28 cellular contexts compared by ENCODE assay signal in the genomic region with DNA sequence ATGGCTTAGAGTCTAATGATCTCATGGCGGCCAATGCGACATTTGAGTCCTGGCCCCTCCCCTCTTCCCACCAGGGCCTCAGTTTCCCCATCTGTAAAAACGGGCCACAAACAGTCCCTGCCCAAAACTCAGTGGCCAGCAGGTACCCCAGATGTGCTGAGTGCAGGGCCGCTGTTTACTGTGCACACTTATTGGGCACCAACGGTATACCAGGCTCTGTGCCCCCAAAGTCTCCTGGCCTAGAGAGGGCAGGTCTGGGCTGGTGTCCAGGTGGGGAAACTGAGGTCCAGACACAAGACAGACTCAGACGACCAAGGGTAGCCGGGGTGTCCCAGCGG. TPM values are rescaled to one million over a fixed set of nuclear protein-coding genes. Genes with fewer than 3 reads are reported as not detected.
DNase-seq lines count a peak whose midpoint lies in the region; ATAC-seq and TF ChIP-seq lines count a peak whose summit lies in the region.
"Had no signal": no experiment of that assay in that cellular context is flagged by ENCODE, and none has a peak within 500 bp of the region (broad histone marks: within the 10 kb centered on the region; RNA-seq: fewer than 3 reads in every experiment).

No MANE protein-coding gene starts in this region.

- H2BK5ac ChIP-seq in mesenchymal stem cell (ENCODE audit: low read depth, low read length, poor library complexity, severe bottlenecking): no peak overlapping the region

- no peaks in the 10 kb centered on the region for H3K9me3 ChIP-seq in CD8-positive, alpha-beta memory T cell (ENCODE audit: low read length)
- peaks cover 4% of the 10 kb centered on the region; the same call in 1 of the 2 replicates for H3K9me3 ChIP-seq in NT2/D1 (ENCODE audit: insufficient read depth, low read length)
- H3K9me3 ChIP-seq in mesenchymal stem cell (ENCODE audit: control insufficient read depth, low read length): no peaks in the 10 kb centered on the region
- H3K9me3 ChIP-seq: Peyer's patch had no signal

- H2AK5ac ChIP-seq in mesenchymal stem cell (ENCODE audit: low read length, severe bottlenecking): no peak overlapping the region

- no peak overlapping the region for H3K4me3 Mint-ChIP-seq in CD8-positive, alpha-beta memory T cell
- H3K4me3 Mint-ChIP-seq in progenitor cell of endocrine pancreas (ENCODE audit: low read depth): no peak overlapping the region
- no peak overlapping the region for H3K4me3 Mint-ChIP-seq in MCF 10A (ENCODE audit: unreplicated experiment)
- H3K4me3 Mint-ChIP-seq: CD4-positive, CD25-positive, alpha-beta regulatory T cell; H9; HFFc6 had no signal

- no peaks in the 10 kb centered on the region for H3K27me3 ChIP-seq in CD8-positive, alpha-beta memory T cell (ENCODE audit: insufficient read depth, low read length, poor library complexity, severe bottlenecking)
- H3K27me3 ChIP-seq in NT2/D1 (ENCODE audit: insufficient read depth, insufficient read length) (no peaks in the 10 kb centered on the region), mesenchymal stem cell (ENCODE audit: control insufficient read depth in 1 of 2, insufficient read depth in 1 of 2, low read length in 2 of 2) (no peaks in the 10 kb centered on the region)
- H3K27me3 ChIP-seq: BLaER1, Peyer's patch had no signal

- no peak overlapping the region for H2AFZ ChIP-seq in mesenchymal stem cell (ENCODE audit: low read depth, low read length)
- H2AFZ ChIP-seq: GM23248 had no signal

- peak overlapping the region in 1 of 2 experiments; percentile 39 for H3K14ac ChIP-seq in mesenchymal stem cell (ENCODE audit: low read length in 2 of 2)

- H3K4me1 ChIP-seq in CD8-positive, alpha-beta memory T cell (ENCODE audit: insufficient read depth, low read length): no peaks in the 10 kb centered on the region
- H3K4me1 ChIP-seq in NT2/D1 (ENCODE audit: insufficient read depth, insufficient read length) (peaks cover 49% of the 10 kb centered on the region), mesenchymal stem cell (ENCODE audit: control insufficient read depth, insufficient read depth, low read depth, low read length) (peaks cover 67% of the 10 kb centered on the region)

- H3K4me3 ChIP-seq in CD8-positive, alpha-beta memory T cell (ENCODE audit: low read length): no peak overlapping the region
- H3K4me3 ChIP-seq in NT2/D1 (ENCODE audit: insufficient read length, low read depth): no peak overlapping the region
- no peak overlapping the region for H3K4me3 ChIP-seq in mesenchymal stem cell (ENCODE audit: insufficient read depth in 1 of 2, low read depth in 1 of 2, low read length in 2 of 2)
- H3K4me3 ChIP-seq: BLaER1, GM23248, Peyer's patch had no signal

- peak overlapping the region; percentile 78 for H4K8ac ChIP-seq in mesenchymal stem cell (ENCODE audit: low read length)

- peak overlapping the region; percentile 86 for H2BK15ac ChIP-seq in mesenchymal stem cell (ENCODE audit: low read depth, poor library complexity, severe bottlenecking)

- peaks cover 3% of the 10 kb centered on the region for H3K36me3 ChIP-seq in CD8-positive, alpha-beta memory T cell (ENCODE audit: insufficient read depth, low read length)
- peaks cover 55% of the 10 kb centered on the region for H3K36me3 ChIP-seq in NT2/D1 (ENCODE audit: insufficient read depth, insufficient read length, low read length)
- H3K36me3 ChIP-seq in mesenchymal stem cell (ENCODE audit: control insufficient read depth in 1 of 2, insufficient read depth in 2 of 2, low read depth in 1 of 2, low read length in 2 of 2): peaks cover 46 to 71% of the 10 kb centered on the region in 2 experiments

- no peak for ATAC-seq in HG02623 (IDR thresholded peaks at IDR 0.05; ENCODE audit: unreplicated experiment)

- peak overlapping the region; percentile 85 to 96 for H3K18ac ChIP-seq in mesenchymal stem cell (ENCODE audit: low read depth in 1 of 2, low read length in 2 of 2)

- peak overlapping the region; percentile 88 for H2BK120ac ChIP-seq in mesenchymal stem cell (ENCODE audit: low read depth, low read length)

- POLR2A ChIA-PET in CD8-positive, alpha-beta memory T cell (lab: Charles Lee): no interaction called here
- POLR2A ChIA-PET in MCF 10A (lab: Yijun Ruan, JAX): no interaction called here

- peak overlapping the region; percentile 75 to 82 for H3K4ac ChIP-seq in mesenchymal stem cell (ENCODE audit: low read depth in 1 of 2, low read length in 2 of 2)

- no peak for DNase-seq in CD8-positive, alpha-beta memory T cell
- DNase-seq in NT2/D1 (ENCODE audit: low read depth, low spot score) (no peak), mesenchymal stem cell (no peak), progenitor cell of endocrine pancreas (ENCODE audit: low spot score, unreplicated experiment) (no peak), MCF 10A (ENCODE audit: unreplicated experiment) (no peak)
- DNase-seq in activated CD4-positive, alpha-beta T cell treated with anti-CD3 and anti-CD28 coated beads for 48 hours: no peak
- DNase-seq: CD4-positive, CD25-positive, alpha-beta regulatory T cell; DMS53; GM23248; HFFc6; IMR-90; NCI-H1048; NCI-H1436; NCI-H187; NCI-H2081 treated with DMSO at 0.1 percent for 48 hours; NCI-H2171; NCI-H226; NCI-H510A; NCI-H69; Peyer's patch; SHP77 treated with DMSO at 0.1 percent for 48 hours had no signal

- no peak overlapping the region for H3K27ac Mint-ChIP-seq in CD8-positive, alpha-beta memory T cell
- H3K27ac Mint-ChIP-seq in progenitor cell of endocrine pancreas: peak overlapping the region; percentile 82
- no peak overlapping the region for H3K27ac Mint-ChIP-seq in MCF 10A (ENCODE audit: low read depth, unreplicated experiment)
- H3K27ac Mint-ChIP-seq: CD4-positive, CD25-positive, alpha-beta regulatory T cell; HFFc6 had no signal

- peak overlapping the region; percentile 24 for H3K27ac ChIP-seq in CD8-positive, alpha-beta memory T cell (ENCODE audit: low read depth, low read length)
- no peak overlapping the region for H3K27ac ChIP-seq in mesenchymal stem cell (ENCODE audit: low read length, poor library complexity, severe bottlenecking)
- H3K27ac ChIP-seq: BLaER1, GM23248, KMS-11, Peyer's patch had no signal

- H3K79me1 ChIP-seq in mesenchymal stem cell (replicated peaks; ENCODE audit: low read length, poor library complexity, severe bottlenecking): peaks cover 20% of the 10 kb centered on the region

- intact Hi-C loops in MCF 10A (cut with micrococcal nuclease): no loop called here

- no peak overlapping the region for H3K4me2 ChIP-seq in mesenchymal stem cell (ENCODE audit: low read length, poor library complexity, severe bottlenecking)
- H3K4me2 ChIP-seq: BLaER1, KMS-11 had no signal

- peak overlapping the region; percentile 70 for H3K9ac ChIP-seq in NT2/D1 (ENCODE audit: insufficient read length, low read depth)
- H3K9ac ChIP-seq in mesenchymal stem cell (ENCODE audit: low read length): no peak overlapping the region
- H3K9ac ChIP-seq: BLaER1, GM23248, KMS-11 had no signal

- H2BK12ac ChIP-seq in mesenchymal stem cell (ENCODE audit: low read length in 2 of 2): peak overlapping the region; percentile 59 to 85

- CTCF ChIA-PET in CD8-positive, alpha-beta memory T cell (lab: Charles Lee): interaction anchor here (1.7 kb wide), 1 partner anchor 97 kb away, joined by 4 read pairs; no protein-coding TSS in a partner anchor
- CTCF ChIA-PET in MCF 10A (lab: Yijun Ruan, JAX): no interaction called here

- peaks cover 0 to 9% (median 4%) of the 10 kb centered on the region in 3 donors for H3K36me3 Mint-ChIP-seq in CD8-positive, alpha-beta memory T cell
- H3K36me3 Mint-ChIP-seq in progenitor cell of endocrine pancreas (ENCODE audit: insufficient read depth) (peaks cover 19% of the 10 kb centered on the region), MCF 10A (ENCODE audit: insufficient read depth, unreplicated experiment) (peaks cover 18% of the 10 kb centered on the region)

- H3K9me3 Mint-ChIP-seq in CD8-positive, alpha-beta memory T cell: no peaks in the 10 kb centered on the region
- H3K9me3 Mint-ChIP-seq in progenitor cell of endocrine pancreas (ENCODE audit: low read depth): no peaks in the 10 kb centered on the region
- H3K9me3 Mint-ChIP-seq in MCF 10A (ENCODE audit: unreplicated experiment): no peaks in the 10 kb centered on the region
- H3K9me3 Mint-ChIP-seq: CD4-positive, CD25-positive, alpha-beta regulatory T cell had no signal

- WGBS in mesenchymal stem cell: 77% methylated on average over 8 of the region's 8 CpGs

- H3K23ac ChIP-seq in mesenchymal stem cell (ENCODE audit: low read length in 2 of 2): peak overlapping the region in 1 of 2 experiments; percentile 34

- no peaks in the 10 kb centered on the region for H3K27me3 Mint-ChIP-seq in CD8-positive, alpha-beta memory T cell
- H3K27me3 Mint-ChIP-seq in progenitor cell of endocrine pancreas: no peaks in the 10 kb centered on the region
- H3K27me3 Mint-ChIP-seq in MCF 10A (ENCODE audit: insufficient read depth, unreplicated experiment): no peaks in the 10 kb centered on the region
- H3K27me3 Mint-ChIP-seq: CD4-positive, CD25-positive, alpha-beta regulatory T cell had no signal

- peak overlapping the region; percentile 92 for H4K91ac ChIP-seq in mesenchymal stem cell (ENCODE audit: low read length)

- no TSS peak for BruUV-seq in MCF 10A (replicated peaks; lab: Mats Ljungman, UMichigan)

- TF ChIP-seq CTCF in progenitor cell of endocrine pancreas (IDR thresholded peaks at IDR 0.05; ENCODE audit: unreplicated experiment) (no peak), MCF 10A (IDR thresholded peaks at IDR 0.05; ENCODE audit: unreplicated experiment) (no peak)

- no peaks in the 10 kb centered on the region for H3K4me1 Mint-ChIP-seq in CD8-positive, alpha-beta memory T cell
- peaks cover 35% of the 10 kb centered on the region for H3K4me1 Mint-ChIP-seq in progenitor cell of endocrine pancreas (ENCODE audit: low read depth)
- peaks cover 16% of the 10 kb centered on the region for H3K4me1 Mint-ChIP-seq in MCF 10A (ENCODE audit: insufficient read depth, unreplicated experiment)

RNA-seq across cellular contexts. Expression of a gene that starts 23.6 kb away (rescaled TPM):
- total RNA-seq in CD8-positive, alpha-beta memory T cell: 100 to 1,000 TPM; 108 to 133 TPM
- 61.3 TPM for polyA plus RNA-seq in CD8-positive, alpha-beta memory T cell
- 25.0 TPM for polyA plus RNA-seq in mesenchymal stem cell (2013, experiment 1 of 2)
- 25.1 TPM for polyA plus RNA-seq in mesenchymal stem cell (2013, experiment 2 of 2)
- total RNA-seq in progenitor cell of endocrine pancreas (71.8 and 72.3 TPM in 2 replicates), MCF 10A (2022) (81.9 and 96.7 TPM in 2 replicates)

RNA-seq across cellular contexts. Expression of a gene that starts 34.7 kb away (rescaled TPM):
- total RNA-seq in CD8-positive, alpha-beta memory T cell: 10 to 100 TPM; 12.8 to 15.9 TPM
- 0.49 TPM for polyA plus RNA-seq in CD8-positive, alpha-beta memory T cell
- polyA plus RNA-seq in mesenchymal stem cell (2013, experiment 1 of 2): 64.0 TPM
- polyA plus RNA-seq in mesenchymal stem cell (2013, experiment 2 of 2): 62.8 TPM
- total RNA-seq in progenitor cell of endocrine pancreas (149 and 154 TPM in 2 replicates), MCF 10A (2022) (10.2 and 13.1 TPM in 2 replicates)

RNA-seq across cellular contexts. Expression of a gene that starts 39.6 kb away (rescaled TPM):
- not detected for total RNA-seq in CD8-positive, alpha-beta memory T cell
- polyA plus RNA-seq in CD8-positive, alpha-beta memory T cell: not detected
- polyA plus RNA-seq in mesenchymal stem cell (2013, experiment 1 of 2): 0.66 TPM
- polyA plus RNA-seq in mesenchymal stem cell (2013, experiment 2 of 2): 0.56 TPM
- 1.4 and 1.5 TPM in 2 replicates for total RNA-seq in progenitor cell of endocrine pancreas
- total RNA-seq in MCF 10A (2022): not detected in 2 replicates
- total RNA-seq: CD4-positive, CD25-positive, alpha-beta regulatory T cell; Daoy; OCI-LY7; Peyer's patch had no signal
- polyA plus RNA-seq: CD4-positive, CD25-positive, alpha-beta regulatory T cell; GM23248 had no signal

RNA-seq across cellular contexts. Expression of a gene that starts 43.4 kb away (rescaled TPM):
- 1 to 10 TPM; 1.2 to 2.3 TPM for total RNA-seq in CD8-positive, alpha-beta memory T cell
- 0.49 TPM for polyA plus RNA-seq in CD8-positive, alpha-beta memory T cell
- polyA plus RNA-seq in mesenchymal stem cell (2013, experiment 1 of 2): not detected
- polyA plus RNA-seq in mesenchymal stem cell (2013, experiment 2 of 2): not detected
- 5.8 and 6.1 TPM in 2 replicates for total RNA-seq in progenitor cell of endocrine pancreas
- not detected in 2 replicates for total RNA-seq in MCF 10A (2022)
- total RNA-seq: Daoy, GM23248, HFFc6, IMR-90, OCI-LY7, Peyer's patch had no signal
- polyA plus RNA-seq: AG04450, GM23248, IMR-90 had no signal

RNA-seq across cellular contexts. Expression of a gene that starts 47.6 kb away (rescaled TPM):
- total RNA-seq in CD8-positive, alpha-beta memory T cell: 10 to 100 TPM; 60.7 to 65.2 TPM
- polyA plus RNA-seq in CD8-positive, alpha-beta memory T cell: 197 TPM
- polyA plus RNA-seq in mesenchymal stem cell (2013, experiment 1 of 2): 68.0 TPM
- polyA plus RNA-seq in mesenchymal stem cell (2013, experiment 2 of 2): 67.1 TPM
- 61.4 and 63.1 TPM in 2 replicates for total RNA-seq in progenitor cell of endocrine pancreas
- 65.7 and 73.6 TPM in 2 replicates for total RNA-seq in MCF 10A (2022)
